In genomic region chr19:4582980-4583842, GRCh38 we compare ENCODE assay signal across 14 cellular contexts. TPM values are rescaled to one million over a fixed set of nuclear protein-coding genes. Genes with fewer than 3 reads are reported as not detected.
DNase-seq lines count a peak whose midpoint lies in the region; ATAC-seq and TF ChIP-seq lines count a peak whose summit lies in the region.
"Had no signal": no experiment of that assay in that cellular context is flagged by ENCODE, and none has a peak within 500 bp of the region (broad histone marks: within the 10 kb centered on the region; RNA-seq: fewer than 3 reads in every experiment).

No MANE protein-coding gene starts in this region.

- H3K27me3 Mint-ChIP-seq in central memory CD8-positive, alpha-beta T cell = peaks cover 77% of the 10 kb centered on the region
- H3K27me3 Mint-ChIP-seq in progenitor cell of endocrine pancreas = peaks cover 44% of the 10 kb centered on the region
- peaks cover 86% of the 10 kb centered on the region for H3K27me3 Mint-ChIP-seq in activated naive CD4-positive, alpha-beta T cell treated with anti-CD3 and anti-CD28 coated beads, Interleukin-2, amount 10 ng/mL, durations not matched to agents 7 days and 5 days

- no peaks in the 10 kb centered on the region for H3K9me3 Mint-ChIP-seq in central memory CD8-positive, alpha-beta T cell
- no peaks in the 10 kb centered on the region for H3K9me3 Mint-ChIP-seq in progenitor cell of endocrine pancreas (ENCODE audit: low read depth)
- no peaks in the 10 kb centered on the region for H3K9me3 Mint-ChIP-seq in activated naive CD4-positive, alpha-beta T cell treated with anti-CD3 and anti-CD28 coated beads, Interleukin-2, amount 10 ng/mL, durations not matched to agents 7 days and 5 days
- H3K9me3 Mint-ChIP-seq: natural killer cell treated with Interleukin-12 subunit alpha and Interleukin-12 subunit beta and Interleukin-15 and Interleukin-18, amount 100 ng/mL, for 72 hours had no signal

- peak overlapping the region; percentile 27 for H3K4me3 Mint-ChIP-seq in central memory CD8-positive, alpha-beta T cell
- H3K4me3 Mint-ChIP-seq in progenitor cell of endocrine pancreas (ENCODE audit: low read depth) = peak overlapping the region; percentile 53
- no peak overlapping the region for H3K4me3 Mint-ChIP-seq in activated naive CD4-positive, alpha-beta T cell treated with anti-CD3 and anti-CD28 coated beads, Interleukin-2, amount 10 ng/mL, durations not matched to agents 7 days and 5 days

- H3K4me1 Mint-ChIP-seq in central memory CD8-positive, alpha-beta T cell = peaks cover 11% of the 10 kb centered on the region
- H3K4me1 Mint-ChIP-seq in progenitor cell of endocrine pancreas (ENCODE audit: low read depth) = peaks cover 3% of the 10 kb centered on the region
- H3K4me1 Mint-ChIP-seq in activated naive CD4-positive, alpha-beta T cell treated with anti-CD3 and anti-CD28 coated beads, Interleukin-2, amount 10 ng/mL, durations not matched to agents 7 days and 5 days = peaks cover 7% of the 10 kb centered on the region

- CTCF ChIA-PET in activated naive CD4-positive, alpha-beta T cell treated with anti-CD3 and anti-CD28 coated beads, Interleukin-2, amount 10 ng/mL, durations not matched to agents 7 days and 5 days (lab: Charles Lee) = no interaction called here

- no peak for ATAC-seq in central memory CD8-positive, alpha-beta T cell (replicated peaks; ENCODE audit: extremely low read depth, poor library complexity, severe bottlenecking)
- no peak for ATAC-seq in HG02840 (IDR thresholded peaks at IDR 0.05; ENCODE audit: low FRiP score, unreplicated experiment)

- no peak for TF ChIP-seq CTCF in progenitor cell of endocrine pancreas (IDR thresholded peaks at IDR 0.05; ENCODE audit: unreplicated experiment)

- H3K27ac Mint-ChIP-seq in central memory CD8-positive, alpha-beta T cell (ENCODE audit: low read depth) = no peak overlapping the region
- no peak overlapping the region for H3K27ac Mint-ChIP-seq in progenitor cell of endocrine pancreas
- no peak overlapping the region for H3K27ac Mint-ChIP-seq in activated naive CD4-positive, alpha-beta T cell treated with anti-CD3 and anti-CD28 coated beads, Interleukin-2, amount 10 ng/mL, durations not matched to agents 7 days and 5 days
- H3K27ac Mint-ChIP-seq: natural killer cell treated with Interleukin-12 subunit alpha and Interleukin-12 subunit beta and Interleukin-15 and Interleukin-18, amount 100 ng/mL, for 72 hours had no signal

- DNase-seq in EL = peak; percentile 29
- DNase-seq in NCI-H226 = peak; percentile 37
- DNase-seq in central memory CD8-positive, alpha-beta T cell (ENCODE audit: low spot score in 2 of 2) = no peak
- no peak for DNase-seq in progenitor cell of endocrine pancreas (ENCODE audit: low spot score, unreplicated experiment)
- no peak for DNase-seq in activated naive CD4-positive, alpha-beta T cell treated with anti-CD3 and anti-CD28 coated beads, Interleukin-2, amount 10 ng/mL, durations not matched to agents 7 days and 5 days
- DNase-seq in activated effector memory CD4-positive, alpha-beta T cell treated with Interleukin-2 at 50 U/mL for 16 hours = no peak
- DNase-seq: HCEC 1CT; left ventricle myocardium inferior; NCI-H2081 treated with DMSO at 0.1 percent for 48 hours; sigmoid colon; stimulated activated naive CD4-positive, alpha-beta T cell treated with Interleukin-2 at 50 U/mL for 16 hours had no signal

- peaks cover 1% of the 10 kb centered on the region for H3K36me3 Mint-ChIP-seq in central memory CD8-positive, alpha-beta T cell (ENCODE audit: insufficient read depth)
- no peaks in the 10 kb centered on the region for H3K36me3 Mint-ChIP-seq in progenitor cell of endocrine pancreas (ENCODE audit: insufficient read depth)
- H3K36me3 Mint-ChIP-seq in activated naive CD4-positive, alpha-beta T cell treated with anti-CD3 and anti-CD28 coated beads, Interleukin-2, amount 10 ng/mL, durations not matched to agents 7 days and 5 days = no peaks in the 10 kb centered on the region

RNA-seq across cellular contexts. Expression of gene SEMA6B, which starts 23.7 kb away (rescaled TPM):
- total RNA-seq in progenitor cell of endocrine pancreas = 26.6 and 28.3 TPM in 2 replicates

RNA-seq across cellular contexts. Expression of gene LRG1, which starts 43.4 kb away (rescaled TPM):
- 0.34 and 0.51 TPM in 2 replicates for total RNA-seq in progenitor cell of endocrine pancreas

RNA-seq across cellular contexts. Expression of gene PLIN5, which starts 48.2 kb away (rescaled TPM):
- 5.7 and 8.1 TPM in 2 replicates for total RNA-seq in progenitor cell of endocrine pancreas
- total RNA-seq: natural killer cell treated with Interleukin-12 subunit alpha and Interleukin-12 subunit beta and Interleukin-15 and Interleukin-18, amount 100 ng/mL, for 72 hours; SK-MEL-5 had no signal

RNA-seq across cellular contexts. Expression of gene TNFAIP8L1, which starts 56.1 kb away (rescaled TPM):
- total RNA-seq in progenitor cell of endocrine pancreas = 7.3 and 8.5 TPM in 2 replicates

Comparison
In these comparisons a context has a peak if more than half of its experiments do, and no peak if none do; other contexts are left out.
1. DNase-seq: peak in EL (single experiment) and NCI-H226 (single experiment); none in central memory CD8-positive, alpha-beta T cell (0 of 2), progenitor cell of endocrine pancreas (single experiment), activated naive CD4-positive, alpha-beta T cell treated with anti-CD3 and anti-CD28 coated beads, Interleukin-2, amount 10 ng/mL, durations not matched to agents 7 days and 5 days (single experiment) and activated effector memory CD4-positive, alpha-beta T cell treated with Interleukin-2 at 50 U/mL for 16 hours (single experiment).